8 cellular contexts compared by ENCODE assay signal in the genomic region with DNA sequence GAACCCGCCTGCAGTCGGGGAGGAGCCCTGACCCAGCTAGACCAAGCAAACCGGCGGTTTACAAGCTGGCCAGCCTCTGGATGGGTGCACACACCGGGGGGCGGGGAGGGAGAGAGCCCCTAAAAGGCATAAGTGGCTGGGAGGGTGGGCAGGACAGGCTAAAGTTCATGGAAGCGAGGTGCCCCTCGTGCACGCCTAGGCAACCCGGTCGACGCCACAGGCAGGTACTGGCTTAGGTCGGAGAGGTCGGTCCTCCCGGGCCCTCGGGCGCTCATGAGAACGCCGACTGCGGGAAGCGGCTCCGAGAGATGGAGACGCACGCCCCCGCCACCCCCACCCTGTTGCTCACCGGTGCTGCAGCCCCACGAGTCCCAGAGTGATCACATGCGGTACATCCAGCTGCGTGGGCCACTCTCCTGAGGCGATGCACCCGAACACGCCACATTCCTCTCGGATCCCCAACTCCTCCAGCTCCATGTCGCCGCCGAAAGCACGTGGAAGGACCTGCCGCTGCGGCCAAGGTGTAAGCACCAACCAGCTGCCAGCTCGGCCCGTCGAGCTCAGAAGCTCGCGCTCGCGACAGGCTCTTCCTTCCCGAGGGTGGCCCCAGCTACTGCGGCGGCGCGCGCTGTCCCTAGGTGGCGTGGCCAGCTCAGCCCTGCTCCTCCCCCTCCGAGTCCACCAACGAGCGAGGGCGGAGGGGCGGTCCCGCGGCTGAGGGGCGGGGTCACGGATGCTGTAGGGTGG. TPM values are rescaled to one million over a fixed set of nuclear protein-coding genes. Genes with fewer than 3 reads are reported as not detected.
DNase-seq lines count a peak whose midpoint lies in the region; ATAC-seq, FAIRE-seq and TF ChIP-seq lines count a peak whose summit lies in the region.

PPAT (minus strand) TSS at position 615 of the 747 bp plus-strand sequence; CDS start at position 477, 138 bp downstream.

- peak within 1 kb of the TSS; percentile 96 for H3K4me2 ChIP-seq in endothelial cell of umbilical vein (ENCODE audit: insufficient read depth, low read length)

- H3K9ac ChIP-seq in HUES64 (ENCODE audit: low read depth, low read length) (peak within 1 kb of the TSS; percentile 92), endothelial cell of umbilical vein (replicated peaks; ENCODE audit: extremely low read depth, insufficient read depth, low read length) (peak within 1 kb of the TSS; percentile 79)

- peak within 1 kb of the TSS; percentile 72 for H3K4me3 ChIP-seq in HUES64 (ENCODE audit: low read length)
- peak within 1 kb of the TSS; percentile 77 to 86 (median 83) for H3K4me3 ChIP-seq in endothelial cell of umbilical vein (replicated peaks in 1 of 3; ENCODE audit: insufficient read depth in 1 of 3, low read depth in 1 of 3, low read length in 3 of 3)
- H3K4me3 ChIP-seq in mucosa of descending colon, result peak within 1 kb of the TSS; percentile 46

- DNase-seq in D721Med (ENCODE audit: insufficient read length, low spot score), result peak; percentile 71
- DNase-seq in OCI-M1 (lab: John Stamatoyannopoulos, UW), result peak; percentile 98
- DNase-seq in activated T-cell treated with anti-CD3 and anti-CD28 coated beads for 24 hours (ENCODE audit: low read depth), result peak; percentile 98
- peak; percentile 100 for DNase-seq in endothelial cell of umbilical vein (ENCODE audit: low read depth, low spot score)
- peak; percentile 99 for DNase-seq in mucosa of descending colon
- DNase-seq in stimulated activated CD8-positive, alpha-beta memory T cell treated with anti-CD3 and anti-CD28 coated beads, Interleukin-4, amount 100 ng/mL, for 48 hours, result peak; percentile 99

- no peaks in the 10 kb centered on the region for H4K20me1 ChIP-seq in endothelial cell of umbilical vein (replicated peaks; ENCODE audit: control insufficient read depth, extremely low read depth, insufficient read depth, low read length)

- H3K27ac ChIP-seq in HUES64 (ENCODE audit: low read depth, low read length) (peak within 1 kb of the TSS; percentile 89), endothelial cell of umbilical vein (ENCODE audit: insufficient read depth, low read depth, low read length) (peak within 1 kb of the TSS; percentile 87)

- no peak for TF ChIP-seq CTCF in D721Med (IDR thresholded peaks at IDR 0.05; ENCODE audit: insufficient read depth, missing control alignments)
- peak in 1 of 2 donors; percentile 25 for TF ChIP-seq CTCF in endothelial cell of umbilical vein (IDR thresholded peaks at IDR 0.05; ENCODE audit: extremely low read depth in 1 of 2, insufficient read depth in 1 of 2, low read depth in 1 of 2, low read length in 2 of 2)
- peak; percentile 58 for TF ChIP-seq CTCF in mucosa of descending colon (IDR thresholded peaks at IDR 0.05)

- dilution Hi-C loops in endothelial cell of umbilical vein (cut with MboI; ENCODE audit: extremely low pct_ligation_motif_present, low sequenced_read_pairs), result no loop called here

- H3K9me3 ChIP-seq in HUES64 (ENCODE audit: insufficient read depth, low read depth, low read length) (no peaks in the 10 kb centered on the region), endothelial cell of umbilical vein (replicated peaks; ENCODE audit: control insufficient read depth, insufficient read depth, low read length) (no peaks in the 10 kb centered on the region), mucosa of descending colon (no peaks in the 10 kb centered on the region)

- H3K9me1 ChIP-seq in endothelial cell of umbilical vein (replicated peaks; ENCODE audit: control insufficient read depth, extremely low read depth, insufficient read depth, low read length), result no peaks in the 10 kb centered on the region

- POLR2A ChIA-PET in endothelial cell of umbilical vein (lab: Charles Lee), result interaction anchor here (0.6 to 2.1 kb wide), 8 partner anchors 24 to 487 kb away, joined by 3 to 15 read pairs (median 3); partner anchors contain the start of genes AASDH and CEP135

- peaks cover 28% of the 10 kb centered on the region for H3K4me1 ChIP-seq in HUES64 (ENCODE audit: insufficient read depth, low read length)
- peaks cover 19% of the 10 kb centered on the region for H3K4me1 ChIP-seq in endothelial cell of umbilical vein (ENCODE audit: control insufficient read depth, extremely low read depth, insufficient read depth, low read length)
- H3K4me1 ChIP-seq in mucosa of descending colon (ENCODE audit: low read depth), result peaks cover 3% of the 10 kb centered on the region

- BruUV-seq in endothelial cell of umbilical vein (replicated peaks; lab: Mats Ljungman, UMichigan), result no TSS peak

- TF ChIP-seq POLR2A in endothelial cell of umbilical vein (IDR thresholded peaks at IDR 0.05; ENCODE audit: low read depth, low read length), result peak; percentile 83

- CTCF ChIA-PET in endothelial cell of umbilical vein (lab: Charles Lee), result interaction anchor here (0.6 to 3.9 kb wide), 8 partner anchors 10 to 1436 kb away, joined by 3 to 27 read pairs (median 7); partner anchors contain the start of genes AASDH and CEP135

- intact Hi-C loops in endothelial cell of umbilical vein (cut with micrococcal nuclease), result loop anchor here (1.0 to 10.0 kb wide), 5 partner anchors 10 to 490 kb away; partner anchors contain the start of genes AASDH, CEP135 and SRP72
- intact Hi-C loops in mucosa of descending colon (cut with DNase I, micrococcal nuclease), result no loop called here

- FAIRE-seq in D721Med (lab: Jason Lieb, UNC) (no peak), endothelial cell of umbilical vein (lab: Jason Lieb, UNC) (no peak)

- WGBS in HUES64, result under 1% methylated on average over 62 of the region's 62 CpGs

- ATAC-seq in GM21423 (IDR thresholded peaks at IDR 0.05; ENCODE audit: unreplicated experiment), result peak; percentile 76
- ATAC-seq in mucosa of descending colon, result peak; percentile 92

- peaks cover 85% of the 10 kb centered on the region for H3K79me2 ChIP-seq in endothelial cell of umbilical vein (ENCODE audit: control insufficient read depth, insufficient read depth, low read length)

- H3K27me3 ChIP-seq in HUES64 (ENCODE audit: insufficient read depth, low read length) (no peaks in the 10 kb centered on the region), endothelial cell of umbilical vein (ENCODE audit: control insufficient read depth in 2 of 2, insufficient read depth in 2 of 2, low read length in 2 of 2) (no peaks in the 10 kb centered on the region)

- peak within 1 kb of the TSS; percentile 98 for H2AFZ ChIP-seq in endothelial cell of umbilical vein (ENCODE audit: low read depth, low read length)

- peaks cover 21% of the 10 kb centered on the region for H3K36me3 ChIP-seq in HUES64 (ENCODE audit: insufficient read depth, low read length)
- no peaks in the 10 kb centered on the region for H3K36me3 ChIP-seq in endothelial cell of umbilical vein (ENCODE audit: control insufficient read depth in 2 of 2, extremely low read depth in 1 of 2, insufficient read depth in 2 of 2, low read length in 2 of 2)
- no peaks in the 10 kb centered on the region for H3K36me3 ChIP-seq in mucosa of descending colon (ENCODE audit: low read depth)

TF ChIP-seq in endothelial cell of umbilical vein, 7 proteins besides CTCF, POLR2A, EP300 and RAD21:
- TF ChIP-seq GATA2 (IDR thresholded peaks at IDR 0.05; ENCODE audit: insufficient read depth, insufficient read length, low read depth, low read length) (no peak), POLR2AphosphoS5 (IDR thresholded peaks at IDR 0.05; ENCODE audit: insufficient read depth, low read depth, low read length) (peak; percentile 76), EZH2 (IDR thresholded peaks at IDR 0.05; ENCODE audit: borderline replicate concordance, low read depth, low read length, severe bottlenecking) (no peak), MYC (IDR thresholded peaks at IDR 0.05; ENCODE audit: low read depth, low read length) (peak; percentile 28), JUN (IDR thresholded peaks at IDR 0.05; ENCODE audit: borderline replicate concordance, insufficient read depth, insufficient read length, low read depth) (no peak)
- TF ChIP-seq, protein P1, sequence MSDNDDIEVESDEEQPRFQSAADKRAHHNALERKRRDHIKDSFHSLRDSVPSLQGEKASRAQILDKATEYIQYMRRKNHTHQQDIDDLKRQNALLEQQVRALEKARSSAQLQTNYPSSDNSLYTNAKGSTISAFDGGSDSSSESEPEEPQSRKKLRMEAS (IDR thresholded peaks at IDR 0.05; ENCODE audit: insufficient read depth, insufficient read length), result peak; percentile 89

RNA-seq across cellular contexts. Expression of gene PPAT, which starts in this region (rescaled TPM):
- 54.8 TPM for polyA plus RNA-seq in HUES64 (2013, experiment 1 of 2)
- polyA plus RNA-seq in HUES64 (2013, experiment 2 of 2), result 54.0 TPM
- 21.8 and 25.5 TPM in 2 replicates for total RNA-seq in endothelial cell of umbilical vein
- polyA plus RNA-seq in endothelial cell of umbilical vein, result 3.4 and 4.3 TPM in 2 replicates
- 5.2 and 6.4 TPM in 2 replicates for polyA plus RNA-seq in endothelial cell of umbilical vein (2011; cell fraction: cytosol; rRNA removed)
- polyA plus RNA-seq in endothelial cell of umbilical vein (2011; cell fraction: nucleus; rRNA removed), result 8.0 and 11.1 TPM in 2 replicates
- polyA plus RNA-seq in endothelial cell of umbilical vein (2012), result 13.1 and 15.2 TPM in 2 replicates
- 9.5 and 10.8 TPM in 2 replicates for polyA minus RNA-seq in endothelial cell of umbilical vein
- polyA minus RNA-seq in endothelial cell of umbilical vein (2011; cell fraction: cytosol; rRNA and poly(A)+ RNA removed), result 11.2 TPM
- polyA minus RNA-seq in endothelial cell of umbilical vein (2011; cell fraction: nucleus; rRNA and poly(A)+ RNA removed), result 6.8 and 10.0 TPM in 2 replicates
- total RNA-seq in mucosa of descending colon, result 1 to 10 TPM; 4.7 to 7.9 (median 7.5) TPM

Comparison
In these comparisons a context has a peak if more than half of its experiments do, and no peak if none do; other contexts are left out.
1. Peak in every context shown above with its lines: DNase-seq, ATAC-seq, H3K4me3 ChIP-seq and H3K27ac ChIP-seq.